ENCODE assay signal across 1 cellular context in the genomic region with DNA sequence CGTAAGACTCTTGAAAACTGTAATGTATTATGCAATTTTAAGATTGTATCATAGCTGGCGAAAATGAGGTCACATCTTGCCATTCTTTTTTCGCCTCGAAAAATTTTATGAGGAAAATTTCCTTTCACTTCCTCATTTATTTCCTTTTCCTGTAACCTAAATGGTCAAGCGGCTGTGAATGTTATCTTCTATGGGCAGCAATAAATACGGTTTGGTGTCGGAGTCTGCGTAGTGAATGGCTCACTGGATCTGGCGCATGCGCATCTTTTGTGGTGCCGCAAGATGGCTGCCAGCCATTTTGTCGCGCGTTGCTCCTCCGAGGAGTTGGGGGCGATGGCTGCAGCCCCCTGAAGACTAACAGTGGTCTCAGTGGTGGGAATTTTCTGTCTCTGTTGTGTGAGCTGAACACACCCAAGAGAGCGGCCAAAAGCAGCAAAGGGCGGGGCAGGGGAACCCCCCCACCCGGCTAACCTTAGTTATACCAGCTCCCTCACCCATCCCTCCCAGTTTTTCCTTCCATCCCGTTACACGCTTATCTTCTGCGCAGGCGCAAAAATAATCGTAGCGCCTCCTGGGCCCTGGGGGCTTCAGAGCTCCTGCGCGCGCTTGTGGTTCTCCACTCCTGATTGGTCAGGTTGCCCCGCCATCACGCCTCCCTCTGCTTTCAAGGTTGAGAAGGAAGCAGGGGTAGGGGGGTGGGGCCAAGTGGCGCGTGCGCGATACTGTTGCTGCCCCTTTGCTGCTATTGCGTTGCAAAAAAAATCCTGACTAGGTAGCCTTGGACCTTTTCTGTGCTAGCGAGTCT.
TF ChIP-seq lines count a peak whose summit lies in the region.

A gene (plus strand): TSS at position 722 of the 805 bp plus-strand sequence. CDS start 568 bp downstream, outside the sequence.

TF ChIP-seq in HepG2, 621 proteins besides CTCF, POLR2A, EP300 and RAD21 (continued from another document and continues in another):
- TF ChIP-seq, protein P1, sequence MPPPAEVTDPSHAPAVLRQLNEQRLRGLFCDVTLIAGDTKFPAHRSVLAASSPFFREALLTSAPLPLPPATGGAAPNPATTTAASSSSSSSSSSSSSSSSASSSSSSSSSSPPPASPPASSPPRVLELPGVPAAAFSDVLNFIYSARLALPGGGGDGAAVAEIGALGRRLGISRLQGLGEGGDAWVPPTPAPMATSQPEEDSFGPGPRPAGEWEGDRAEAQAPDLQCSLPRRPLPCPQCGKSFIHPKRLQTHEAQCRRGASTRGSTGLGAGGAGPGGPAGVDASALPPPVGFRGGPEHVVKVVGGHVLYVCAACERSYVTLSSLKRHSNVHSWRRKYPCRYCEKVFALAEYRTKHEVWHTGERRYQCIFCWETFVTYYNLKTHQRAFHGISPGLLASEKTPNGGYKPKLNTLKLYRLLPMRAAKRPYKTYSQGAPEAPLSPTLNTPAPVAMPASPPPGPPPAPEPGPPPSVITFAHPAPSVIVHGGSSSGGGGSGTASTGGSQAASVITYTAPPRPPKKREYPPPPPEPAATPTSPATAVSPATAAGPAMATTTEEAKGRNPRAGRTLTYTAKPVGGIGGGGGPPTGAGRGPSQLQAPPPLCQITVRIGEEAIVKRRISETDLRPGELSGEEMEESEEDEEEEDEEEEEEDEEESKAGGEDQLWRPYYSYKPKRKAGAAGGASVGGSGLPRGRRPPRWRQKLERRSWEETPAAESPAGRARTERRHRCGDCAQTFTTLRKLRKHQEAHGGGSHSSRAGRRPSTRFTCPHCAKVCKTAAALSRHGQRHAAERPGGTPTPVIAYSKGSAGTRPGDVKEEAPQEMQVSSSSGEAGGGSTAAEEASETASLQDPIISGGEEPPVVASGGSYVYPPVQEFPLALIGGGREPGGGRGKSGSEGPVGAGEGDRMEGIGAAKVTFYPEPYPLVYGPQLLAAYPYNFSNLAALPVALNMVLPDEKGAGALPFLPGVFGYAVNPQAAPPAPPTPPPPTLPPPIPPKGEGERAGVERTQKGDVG (CRISPR knock-in tag; IDR thresholded peaks at IDR 0.05; ENCODE audit: borderline replicate concordance): no peak
- TF ChIP-seq ZNF256 (CRISPR knock-in tag; conservative IDR thresholded peaks at IDR 0.05) (no peak), ZBTB7B (CRISPR knock-in tag; IDR thresholded peaks at IDR 0.05) (peak; percentile 48), ZNF607 (CRISPR knock-in tag; IDR thresholded peaks at IDR 0.05; ENCODE audit: borderline replicate concordance) (0 out of 2 replicates have a peak, but pooled peaks have one; percentile 34), ZNF547 (CRISPR knock-in tag; IDR thresholded peaks at IDR 0.05) (no peak), CEBPB (IDR thresholded peaks at IDR 0.05; ENCODE audit: borderline replicate concordance, low read depth, low read length) (peak; percentile 84), RXRB (CRISPR knock-in tag; IDR thresholded peaks at IDR 0.05; ENCODE audit: borderline replicate concordance) (no peak), ZNF343 (CRISPR knock-in tag; IDR thresholded peaks at IDR 0.05) (no peak), ZNF446 (CRISPR knock-in tag; IDR thresholded peaks at IDR 0.05) (no peak), SPEN (CRISPR knock-in tag; IDR thresholded peaks at IDR 0.05; ENCODE audit: low read depth) (0 out of 2 replicates have a peak, but pooled peaks have one; percentile 17), SMYD3 (CRISPR knock-in tag; IDR thresholded peaks at IDR 0.05) (no peak), NFATC3 (CRISPR knock-in tag; IDR thresholded peaks at IDR 0.05) (no peak; the same call in 1 of the 2 replicates), ZNF354B (CRISPR knock-in tag; IDR thresholded peaks at IDR 0.05) (no peak), ZBTB38 (CRISPR knock-in tag; IDR thresholded peaks at IDR 0.05) (peak; percentile 75), ZFAT (CRISPR knock-in tag; conservative IDR thresholded peaks at IDR 0.05) (no peak), HOXA3 (CRISPR knock-in tag; IDR thresholded peaks at IDR 0.05) (peak; percentile 92), JUN (CRISPR knock-in tag; IDR thresholded peaks at IDR 0.05) (no peak), SIX1 (CRISPR knock-in tag; IDR thresholded peaks at IDR 0.05; ENCODE audit: borderline replicate concordance) (no peak), SP2 (CRISPR knock-in tag; IDR thresholded peaks at IDR 0.05) (peak; percentile 61; the same call in 1 of the 2 replicates), ZNF720 (CRISPR knock-in tag; IDR thresholded peaks at IDR 0.05) (no peak), ZNF34 (CRISPR knock-in tag; IDR thresholded peaks at IDR 0.05; ENCODE audit: borderline replicate concordance) (no peak), JUNB (CRISPR knock-in tag; IDR thresholded peaks at IDR 0.05; ENCODE audit: borderline replicate concordance) (no peak), CC2D1A (CRISPR knock-in tag; IDR thresholded peaks at IDR 0.05) (no peak), GABPA (IDR thresholded peaks at IDR 0.05; ENCODE audit: low read depth, low read length) (no peak), GABPA (CRISPR knock-in tag; IDR thresholded peaks at IDR 0.05; ENCODE audit: low read depth) (peak; percentile 41; the same call in 1 of the 2 replicates), ZFP36L2 (CRISPR knock-in tag; IDR thresholded peaks at IDR 0.05) (0 out of 2 replicates have a peak, but pooled peaks have one; percentile 27), SOX6 (IDR thresholded peaks at IDR 0.05) (no peak), SOX6 (CRISPR knock-in tag; IDR thresholded peaks at IDR 0.05) (peak; percentile 44), ZKSCAN1 (IDR thresholded peaks at IDR 0.05; ENCODE audit: low read length) (no peak), ARNT2 (CRISPR knock-in tag; IDR thresholded peaks at IDR 0.05; ENCODE audit: low read depth) (no peak), NR2C2 (CRISPR knock-in tag; IDR thresholded peaks at IDR 0.05; ENCODE audit: borderline replicate concordance) (no peak; the same call in 1 of the 2 replicates), ZNF557 (CRISPR knock-in tag; IDR thresholded peaks at IDR 0.05) (0 out of 2 replicates have a peak, but pooled peaks have one; percentile 25), ZNF264 (CRISPR knock-in tag; IDR thresholded peaks at IDR 0.05) (no peak), TSC22D2 (CRISPR knock-in tag; IDR thresholded peaks at IDR 0.05; ENCODE audit: borderline replicate concordance) (no peak; the same call in 1 of the 2 replicates), HNRNPH1 (optimal IDR thresholded peaks at IDR 0.05; ENCODE audit: low read depth, low read length) (no peak), EZH2 (conservative IDR thresholded peaks at IDR 0.05; ENCODE audit: low read depth, low read length) (no peak)
- TF ChIP-seq, protein P2, sequence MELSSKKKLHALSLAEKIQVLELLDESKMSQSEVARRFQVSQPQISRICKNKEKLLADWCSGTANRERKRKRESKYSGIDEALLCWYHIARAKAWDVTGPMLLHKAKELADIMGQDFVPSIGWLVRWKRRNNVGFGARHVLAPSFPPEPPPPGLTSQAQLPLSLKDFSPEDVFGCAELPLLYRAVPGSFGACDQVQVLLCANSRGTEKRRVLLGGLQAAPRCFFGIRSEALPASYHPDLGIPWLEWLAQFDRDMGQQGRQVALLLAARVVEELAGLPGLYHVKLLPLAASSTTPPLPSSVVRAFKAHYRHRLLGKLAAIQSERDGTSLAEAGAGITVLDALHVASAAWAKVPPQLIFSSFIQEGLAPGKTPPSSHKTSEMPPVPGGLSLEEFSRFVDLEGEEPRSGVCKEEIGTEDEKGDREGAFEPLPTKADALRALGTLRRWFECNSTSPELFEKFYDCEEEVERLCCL (CRISPR knock-in tag; IDR thresholded peaks at IDR 0.05; ENCODE audit: borderline replicate concordance): no peak
- TF ChIP-seq, protein P3, sequence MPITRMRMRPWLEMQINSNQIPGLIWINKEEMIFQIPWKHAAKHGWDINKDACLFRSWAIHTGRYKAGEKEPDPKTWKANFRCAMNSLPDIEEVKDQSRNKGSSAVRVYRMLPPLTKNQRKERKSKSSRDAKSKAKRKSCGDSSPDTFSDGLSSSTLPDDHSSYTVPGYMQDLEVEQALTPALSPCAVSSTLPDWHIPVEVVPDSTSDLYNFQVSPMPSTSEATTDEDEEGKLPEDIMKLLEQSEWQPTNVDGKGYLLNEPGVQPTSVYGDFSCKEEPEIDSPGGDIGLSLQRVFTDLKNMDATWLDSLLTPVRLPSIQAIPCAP (CRISPR knock-in tag; IDR thresholded peaks at IDR 0.05; ENCODE audit: low read depth): no peak
- TF ChIP-seq, protein P4, sequence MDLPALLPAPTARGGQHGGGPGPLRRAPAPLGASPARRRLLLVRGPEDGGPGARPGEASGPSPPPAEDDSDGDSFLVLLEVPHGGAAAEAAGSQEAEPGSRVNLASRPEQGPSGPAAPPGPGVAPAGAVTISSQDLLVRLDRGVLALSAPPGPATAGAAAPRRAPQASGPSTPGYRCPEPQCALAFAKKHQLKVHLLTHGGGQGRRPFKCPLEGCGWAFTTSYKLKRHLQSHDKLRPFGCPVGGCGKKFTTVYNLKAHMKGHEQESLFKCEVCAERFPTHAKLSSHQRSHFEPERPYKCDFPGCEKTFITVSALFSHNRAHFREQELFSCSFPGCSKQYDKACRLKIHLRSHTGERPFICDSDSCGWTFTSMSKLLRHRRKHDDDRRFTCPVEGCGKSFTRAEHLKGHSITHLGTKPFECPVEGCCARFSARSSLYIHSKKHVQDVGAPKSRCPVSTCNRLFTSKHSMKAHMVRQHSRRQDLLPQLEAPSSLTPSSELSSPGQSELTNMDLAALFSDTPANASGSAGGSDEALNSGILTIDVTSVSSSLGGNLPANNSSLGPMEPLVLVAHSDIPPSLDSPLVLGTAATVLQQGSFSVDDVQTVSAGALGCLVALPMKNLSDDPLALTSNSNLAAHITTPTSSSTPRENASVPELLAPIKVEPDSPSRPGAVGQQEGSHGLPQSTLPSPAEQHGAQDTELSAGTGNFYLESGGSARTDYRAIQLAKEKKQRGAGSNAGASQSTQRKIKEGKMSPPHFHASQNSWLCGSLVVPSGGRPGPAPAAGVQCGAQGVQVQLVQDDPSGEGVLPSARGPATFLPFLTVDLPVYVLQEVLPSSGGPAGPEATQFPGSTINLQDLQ (CRISPR knock-in tag; IDR thresholded peaks at IDR 0.05): no peak
- TF ChIP-seq, protein P5, sequence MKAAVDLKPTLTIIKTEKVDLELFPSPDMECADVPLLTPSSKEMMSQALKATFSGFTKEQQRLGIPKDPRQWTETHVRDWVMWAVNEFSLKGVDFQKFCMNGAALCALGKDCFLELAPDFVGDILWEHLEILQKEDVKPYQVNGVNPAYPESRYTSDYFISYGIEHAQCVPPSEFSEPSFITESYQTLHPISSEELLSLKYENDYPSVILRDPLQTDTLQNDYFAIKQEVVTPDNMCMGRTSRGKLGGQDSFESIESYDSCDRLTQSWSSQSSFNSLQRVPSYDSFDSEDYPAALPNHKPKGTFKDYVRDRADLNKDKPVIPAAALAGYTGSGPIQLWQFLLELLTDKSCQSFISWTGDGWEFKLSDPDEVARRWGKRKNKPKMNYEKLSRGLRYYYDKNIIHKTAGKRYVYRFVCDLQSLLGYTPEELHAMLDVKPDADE (CRISPR knock-in tag; IDR thresholded peaks at IDR 0.05): no peak
- TF ChIP-seq, protein P6, sequence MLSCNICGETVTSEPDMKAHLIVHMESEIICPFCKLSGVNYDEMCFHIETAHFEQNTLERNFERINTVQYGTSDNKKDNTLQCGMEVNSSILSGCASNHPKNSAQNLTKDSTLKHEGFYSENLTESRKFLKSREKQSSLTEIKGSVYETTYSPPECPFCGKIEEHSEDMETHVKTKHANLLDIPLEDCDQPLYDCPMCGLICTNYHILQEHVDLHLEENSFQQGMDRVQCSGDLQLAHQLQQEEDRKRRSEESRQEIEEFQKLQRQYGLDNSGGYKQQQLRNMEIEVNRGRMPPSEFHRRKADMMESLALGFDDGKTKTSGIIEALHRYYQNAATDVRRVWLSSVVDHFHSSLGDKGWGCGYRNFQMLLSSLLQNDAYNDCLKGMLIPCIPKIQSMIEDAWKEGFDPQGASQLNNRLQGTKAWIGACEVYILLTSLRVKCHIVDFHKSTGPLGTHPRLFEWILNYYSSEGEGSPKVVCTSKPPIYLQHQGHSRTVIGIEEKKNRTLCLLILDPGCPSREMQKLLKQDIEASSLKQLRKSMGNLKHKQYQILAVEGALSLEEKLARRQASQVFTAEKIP (CRISPR knock-in tag; IDR thresholded peaks at IDR 0.05; ENCODE audit: borderline replicate concordance): no peak
- TF ChIP-seq, protein P7, sequence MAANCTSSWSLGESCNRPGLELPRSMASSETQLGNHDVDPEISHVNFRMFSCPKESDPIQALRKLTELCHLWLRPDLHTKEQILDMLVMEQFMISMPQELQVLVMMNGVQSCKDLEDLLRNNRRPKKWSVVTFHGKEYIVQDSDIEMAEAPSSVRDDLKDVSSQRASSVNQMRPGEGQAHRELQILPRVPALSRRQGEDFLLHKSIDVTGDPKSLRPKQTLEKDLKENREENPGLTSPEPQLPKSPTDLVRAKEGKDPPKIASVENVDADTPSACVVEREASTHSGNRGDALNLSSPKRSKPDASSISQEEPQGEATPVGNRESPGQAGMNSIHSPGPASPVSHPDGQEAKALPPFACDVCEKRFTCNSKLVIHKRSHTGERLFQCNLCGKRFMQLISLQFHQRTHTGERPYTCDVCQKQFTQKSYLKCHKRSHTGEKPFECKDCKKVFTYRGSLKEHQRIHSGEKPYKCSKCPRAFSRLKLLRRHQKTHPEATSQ (CRISPR knock-in tag; IDR thresholded peaks at IDR 0.05; ENCODE audit: borderline replicate concordance): no peak
- TF ChIP-seq, protein P8, sequence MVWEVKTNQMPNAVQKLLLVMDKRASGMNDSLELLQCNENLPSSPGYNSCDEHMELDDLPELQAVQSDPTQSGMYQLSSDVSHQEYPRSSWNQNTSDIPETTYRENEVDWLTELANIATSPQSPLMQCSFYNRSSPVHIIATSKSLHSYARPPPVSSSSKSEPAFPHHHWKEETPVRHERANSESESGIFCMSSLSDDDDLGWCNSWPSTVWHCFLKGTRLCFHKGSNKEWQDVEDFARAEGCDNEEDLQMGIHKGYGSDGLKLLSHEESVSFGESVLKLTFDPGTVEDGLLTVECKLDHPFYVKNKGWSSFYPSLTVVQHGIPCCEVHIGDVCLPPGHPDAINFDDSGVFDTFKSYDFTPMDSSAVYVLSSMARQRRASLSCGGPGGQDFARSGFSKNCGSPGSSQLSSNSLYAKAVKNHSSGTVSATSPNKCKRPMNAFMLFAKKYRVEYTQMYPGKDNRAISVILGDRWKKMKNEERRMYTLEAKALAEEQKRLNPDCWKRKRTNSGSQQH (CRISPR knock-in tag; IDR thresholded peaks at IDR 0.05; ENCODE audit: low read depth): no peak
- TF ChIP-seq, protein P9, sequence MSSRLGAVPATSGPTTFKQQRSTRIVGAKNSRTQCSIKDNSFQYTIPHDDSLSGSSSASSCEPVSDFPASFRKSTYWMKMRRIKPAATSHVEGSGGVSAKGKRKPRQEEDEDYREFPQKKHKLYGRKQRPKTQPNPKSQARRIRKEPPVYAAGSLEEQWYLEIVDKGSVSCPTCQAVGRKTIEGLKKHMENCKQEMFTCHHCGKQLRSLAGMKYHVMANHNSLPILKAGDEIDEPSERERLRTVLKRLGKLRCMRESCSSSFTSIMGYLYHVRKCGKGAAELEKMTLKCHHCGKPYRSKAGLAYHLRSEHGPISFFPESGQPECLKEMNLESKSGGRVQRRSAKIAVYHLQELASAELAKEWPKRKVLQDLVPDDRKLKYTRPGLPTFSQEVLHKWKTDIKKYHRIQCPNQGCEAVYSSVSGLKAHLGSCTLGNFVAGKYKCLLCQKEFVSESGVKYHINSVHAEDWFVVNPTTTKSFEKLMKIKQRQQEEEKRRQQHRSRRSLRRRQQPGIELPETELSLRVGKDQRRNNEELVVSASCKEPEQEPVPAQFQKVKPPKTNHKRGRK (CRISPR knock-in tag; IDR thresholded peaks at IDR 0.05): no peak
- TF ChIP-seq, protein P10, sequence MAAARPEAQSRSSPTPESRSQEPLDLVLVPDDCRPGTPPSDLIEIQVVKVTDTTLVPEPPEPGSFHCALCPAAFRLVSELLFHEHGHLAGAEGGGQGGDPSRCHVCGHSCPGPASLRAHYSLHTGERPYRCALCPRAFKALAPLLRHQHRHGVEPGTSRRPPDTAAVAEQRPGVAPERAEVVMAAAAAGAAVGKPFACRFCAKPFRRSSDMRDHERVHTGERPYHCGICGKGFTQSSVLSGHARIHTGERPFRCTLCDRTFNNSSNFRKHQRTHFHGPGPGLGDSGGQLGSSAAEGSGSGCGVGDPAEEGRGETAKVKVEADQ (CRISPR knock-in tag; IDR thresholded peaks at IDR 0.05; ENCODE audit: borderline replicate concordance): no peak
